ENCODE assay signal across 24 cellular contexts in genomic region chr7:23454880-23455526, GRCh38. TPM values are rescaled to one million over a fixed set of nuclear protein-coding genes. Genes with fewer than 3 reads are reported as not detected.
DNase-seq lines count a peak whose midpoint lies in the region; ATAC-seq, FAIRE-seq and TF ChIP-seq lines count a peak whose summit lies in the region.
"Had no signal": no experiment of that assay in that cellular context is flagged by ENCODE, and none has a peak within 500 bp of the region (broad histone marks: within the 10 kb centered on the region; RNA-seq: fewer than 3 reads in every experiment).

No MANE protein-coding gene starts in this region.

- H3K36me3 Mint-ChIP-seq in glutamatergic neuron (ENCODE audit: unreplicated experiment), result no peaks in the 10 kb centered on the region
- H3K36me3 Mint-ChIP-seq: activated CD8-positive, alpha-beta memory T cell treated with anti-CD3 and anti-CD28 coated beads, Interleukin-2, amount 10 ng/mL, durations not matched to agents 7 days and 5 days; naive thymus-derived CD8-positive, alpha-beta T cell had no signal

- TF ChIP-seq CTCF in glutamatergic neuron (IDR thresholded peaks at IDR 0.05; ENCODE audit: partially characterized antibody, unreplicated experiment), result no peak
- no peak for TF ChIP-seq CTCF in mucosa of descending colon (IDR thresholded peaks at IDR 0.05)

- no peak for ATAC-seq in GM18517 (IDR thresholded peaks at IDR 0.05; ENCODE audit: unreplicated experiment)
- no peak for ATAC-seq in mucosa of descending colon
- ATAC-seq: activated CD8-positive, alpha-beta memory T cell treated with anti-CD3 and anti-CD28 coated beads, Interleukin-2, amount 10 ng/mL, durations not matched to agents 7 days and 5 days; left ventricle myocardium superior; naive thymus-derived CD8-positive, alpha-beta T cell; upper lobe of right lung had no signal

- H3K9me3 ChIP-seq in mucosa of descending colon, result no peaks in the 10 kb centered on the region
- H3K9me3 ChIP-seq: spleen, upper lobe of right lung had no signal

- FAIRE-seq in urothelium cell line (lab: Jason Lieb, UNC), result peak; percentile 20
- FAIRE-seq: keratinocyte, RCC 7860 had no signal

- peak overlapping the region; percentile 53 for H3K4me3 Mint-ChIP-seq in glutamatergic neuron (ENCODE audit: unreplicated experiment)
- H3K4me3 Mint-ChIP-seq: activated B cell treated with CpG ODN at 0.5 μM for 24 hours; activated CD8-positive, alpha-beta memory T cell treated with anti-CD3 and anti-CD28 coated beads, Interleukin-2, amount 10 ng/mL, durations not matched to agents 7 days and 5 days; brain; naive thymus-derived CD8-positive, alpha-beta T cell had no signal

- DNase-seq in DMS 273 (lab: John Stamatoyannopoulos, UW; ENCODE audit: unreplicated experiment) (peak; percentile 46), DMS 273 treated with DMSO at 0.1 percent for 48 hours (lab: John Stamatoyannopoulos, UW) (no peak), NCI-H82 treated with DMSO at 0.1 percent for 48 hours (lab: John Stamatoyannopoulos, UW; ENCODE audit: unreplicated experiment) (peak; percentile 56), glutamatergic neuron (peak; percentile 28), urothelium cell line (ENCODE audit: low spot score) (peak; percentile 17), mucosa of descending colon (no peak), NCI-H774 (lab: John Stamatoyannopoulos, UW) (no peak)
- DNase-seq: activated B cell treated with CpG ODN at 0.5 μM for 24 hours; activated CD4-positive, alpha-beta T cell treated with anti-CD3 and anti-CD28 coated beads, Interleukin-2, amount 50 U/mL, for 1 hour; activated CD8-positive, alpha-beta memory T cell treated with anti-CD3 and anti-CD28 coated beads, Interleukin-2, amount 10 ng/mL, durations not matched to agents 7 days and 5 days; activated naive CD4-positive, alpha-beta T cell; activated T-cell treated with anti-CD3 and anti-CD28 coated beads, Interleukin-2, amount 50 U/mL, for 48 hours; head of caudate nucleus; KG1; left ventricle myocardium superior; naive thymus-derived CD8-positive, alpha-beta T cell; NCI-H146; spleen; stimulated activated CD4-positive, alpha-beta T cell treated with anti-CD3 and anti-CD28 coated beads, Interleukin-2, amount 100 ng/mL, for 48 hours; upper lobe of right lung had no signal

- H3K27ac Mint-ChIP-seq in glutamatergic neuron (ENCODE audit: unreplicated experiment), result peak overlapping the region; percentile 80
- H3K27ac Mint-ChIP-seq: activated B cell treated with CpG ODN at 0.5 μM for 24 hours; activated CD8-positive, alpha-beta memory T cell treated with anti-CD3 and anti-CD28 coated beads, Interleukin-2, amount 10 ng/mL, durations not matched to agents 7 days and 5 days; naive thymus-derived CD8-positive, alpha-beta T cell had no signal

- H3K4me1 Mint-ChIP-seq in glutamatergic neuron (ENCODE audit: low read depth, unreplicated experiment), result peaks cover 11% of the 10 kb centered on the region
- H3K4me1 Mint-ChIP-seq: activated B cell treated with CpG ODN at 0.5 μM for 24 hours; activated CD8-positive, alpha-beta memory T cell treated with anti-CD3 and anti-CD28 coated beads, Interleukin-2, amount 10 ng/mL, durations not matched to agents 7 days and 5 days; naive thymus-derived CD8-positive, alpha-beta T cell had no signal

- H3K4me1 ChIP-seq in mucosa of descending colon (ENCODE audit: low read depth), result no peaks in the 10 kb centered on the region
- H3K4me1 ChIP-seq: spleen, upper lobe of right lung had no signal

- no peaks in the 10 kb centered on the region for H3K27me3 Mint-ChIP-seq in glutamatergic neuron (ENCODE audit: unreplicated experiment)
- H3K27me3 Mint-ChIP-seq: brain had no signal

- H3K4me3 ChIP-seq in mucosa of descending colon, result no peak overlapping the region
- H3K4me3 ChIP-seq: spleen, upper lobe of right lung had no signal

- peaks cover 4% of the 10 kb centered on the region for H3K9me3 Mint-ChIP-seq in glutamatergic neuron (ENCODE audit: unreplicated experiment)
- H3K9me3 Mint-ChIP-seq: activated B cell treated with CpG ODN at 0.5 μM for 24 hours; brain; naive thymus-derived CD8-positive, alpha-beta T cell had no signal

- intact Hi-C loops in mucosa of descending colon (cut with DNase I, micrococcal nuclease), result no loop called here

- no peaks in the 10 kb centered on the region for H3K36me3 ChIP-seq in mucosa of descending colon (ENCODE audit: low read depth)
- H3K36me3 ChIP-seq: spleen, upper lobe of right lung had no signal

RNA-seq across cellular contexts. Expression of gene IGF2BP3, which starts 15.3 kb away (rescaled TPM):
- 47.0 TPM for total RNA-seq in glutamatergic neuron (ENCODE audit: unreplicated experiment)
- under 1 TPM in 1 of 3 donors, not detected in 2; 0.79 TPM for total RNA-seq in mucosa of descending colon
- total RNA-seq: left ventricle myocardium superior; naive thymus-derived CD8-positive, alpha-beta T cell had no signal

Comparison
In these comparisons a context has a peak if more than half of its experiments do, and no peak if none do; other contexts are left out.
1. DNase-seq: peak in DMS 273 (single experiment), NCI-H82 treated with DMSO at 0.1 percent for 48 hours (single experiment), glutamatergic neuron (single experiment) and urothelium cell line (single experiment); none in DMS 273 treated with DMSO at 0.1 percent for 48 hours (single experiment), mucosa of descending colon (0 of 3) and NCI-H774 (single experiment).
2. RNA of gene IGF2BP3, which starts 15.3 kb away (total RNA-seq): 47.0 TPM in glutamatergic neuron (single experiment); 0.79 TPM in mucosa of descending colon; every median in the first group is over 10 times any median in the second.